1 cellular context compared by ENCODE assay signal in genomic region chr11:76772100-76772782, GRCh38.
TF ChIP-seq lines count a peak whose summit lies in the region.

No MANE protein-coding gene starts in this region.

TF ChIP-seq in GM23338, 12 proteins besides CTCF, POLR2A, EP300 and RAD21 (continued from another document):
- TF ChIP-seq, protein P1, sequence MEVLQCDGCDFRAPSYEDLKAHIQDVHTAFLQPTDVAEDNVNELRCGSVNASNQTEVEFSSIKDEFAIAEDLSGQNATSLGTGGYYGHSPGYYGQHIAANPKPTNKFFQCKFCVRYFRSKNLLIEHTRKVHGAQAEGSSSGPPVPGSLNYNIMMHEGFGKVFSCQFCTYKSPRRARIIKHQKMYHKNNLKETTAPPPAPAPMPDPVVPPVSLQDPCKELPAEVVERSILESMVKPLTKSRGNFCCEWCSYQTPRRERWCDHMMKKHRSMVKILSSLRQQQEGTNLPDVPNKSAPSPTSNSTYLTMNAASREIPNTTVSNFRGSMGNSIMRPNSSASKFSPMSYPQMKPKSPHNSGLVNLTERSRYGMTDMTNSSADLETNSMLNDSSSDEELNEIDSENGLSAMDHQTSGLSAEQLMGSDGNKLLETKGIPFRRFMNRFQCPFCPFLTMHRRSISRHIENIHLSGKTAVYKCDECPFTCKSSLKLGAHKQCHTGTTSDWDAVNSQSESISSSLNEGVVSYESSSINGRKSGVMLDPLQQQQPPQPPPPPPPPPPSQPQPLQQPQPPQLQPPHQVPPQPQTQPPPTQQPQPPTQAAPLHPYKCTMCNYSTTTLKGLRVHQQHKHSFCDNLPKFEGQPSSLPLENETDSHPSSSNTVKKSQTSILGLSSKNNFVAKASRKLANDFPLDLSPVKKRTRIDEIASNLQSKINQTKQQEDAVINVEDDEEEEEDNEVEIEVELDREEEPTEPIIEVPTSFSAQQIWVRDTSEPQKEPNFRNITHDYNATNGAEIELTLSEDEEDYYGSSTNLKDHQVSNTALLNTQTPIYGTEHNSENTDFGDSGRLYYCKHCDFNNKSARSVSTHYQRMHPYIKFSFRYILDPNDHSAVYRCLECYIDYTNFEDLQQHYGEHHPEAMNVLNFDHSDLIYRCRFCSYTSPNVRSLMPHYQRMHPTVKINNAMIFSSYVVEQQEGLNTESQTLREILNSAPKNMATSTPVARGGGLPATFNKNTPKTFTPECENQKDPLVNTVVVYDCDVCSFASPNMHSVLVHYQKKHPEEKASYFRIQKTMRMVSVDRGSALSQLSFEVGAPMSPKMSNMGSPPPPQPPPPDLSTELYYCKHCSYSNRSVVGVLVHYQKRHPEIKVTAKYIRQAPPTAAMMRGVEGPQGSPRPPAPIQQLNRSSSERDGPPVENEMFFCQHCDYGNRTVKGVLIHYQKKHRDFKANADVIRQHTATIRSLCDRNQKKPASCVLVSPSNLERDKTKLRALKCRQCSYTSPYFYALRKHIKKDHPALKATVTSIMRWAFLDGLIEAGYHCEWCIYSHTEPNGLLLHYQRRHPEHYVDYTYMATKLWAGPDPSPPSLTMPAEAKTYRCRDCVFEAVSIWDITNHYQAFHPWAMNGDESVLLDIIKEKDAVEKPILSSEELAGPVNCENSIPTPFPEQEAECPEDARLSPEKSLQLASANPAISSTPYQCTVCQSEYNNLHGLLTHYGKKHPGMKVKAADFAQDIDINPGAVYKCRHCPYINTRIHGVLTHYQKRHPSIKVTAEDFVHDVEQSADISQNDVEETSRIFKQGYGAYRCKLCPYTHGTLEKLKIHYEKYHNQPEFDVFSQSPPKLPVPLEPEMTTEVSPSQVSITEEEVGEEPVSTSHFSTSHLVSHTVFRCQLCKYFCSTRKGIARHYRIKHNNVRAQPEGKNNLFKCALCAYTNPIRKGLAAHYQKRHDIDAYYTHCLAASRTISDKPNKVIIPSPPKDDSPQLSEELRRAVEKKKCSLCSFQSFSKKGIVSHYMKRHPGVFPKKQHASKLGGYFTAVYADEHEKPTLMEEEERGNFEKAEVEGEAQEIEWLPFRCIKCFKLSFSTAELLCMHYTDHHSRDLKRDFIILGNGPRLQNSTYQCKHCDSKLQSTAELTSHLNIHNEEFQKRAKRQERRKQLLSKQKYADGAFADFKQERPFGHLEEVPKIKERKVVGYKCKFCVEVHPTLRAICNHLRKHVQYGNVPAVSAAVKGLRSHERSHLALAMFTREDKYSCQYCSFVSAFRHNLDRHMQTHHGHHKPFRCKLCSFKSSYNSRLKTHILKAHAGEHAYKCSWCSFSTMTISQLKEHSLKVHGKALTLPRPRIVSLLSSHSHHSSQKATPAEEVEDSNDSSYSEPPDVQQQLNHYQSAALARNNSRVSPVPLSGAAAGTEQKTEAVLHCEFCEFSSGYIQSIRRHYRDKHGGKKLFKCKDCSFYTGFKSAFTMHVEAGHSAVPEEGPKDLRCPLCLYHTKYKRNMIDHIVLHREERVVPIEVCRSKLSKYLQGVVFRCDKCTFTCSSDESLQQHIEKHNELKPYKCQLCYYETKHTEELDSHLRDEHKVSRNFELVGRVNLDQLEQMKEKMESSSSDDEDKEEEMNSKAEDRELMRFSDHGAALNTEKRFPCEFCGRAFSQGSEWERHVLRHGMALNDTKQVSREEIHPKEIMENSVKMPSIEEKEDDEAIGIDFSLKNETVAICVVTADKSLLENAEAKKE (CRISPR knock-in tag; IDR thresholded peaks at IDR 0.05), result no peak
- TF ChIP-seq JUNB (IDR thresholded peaks at IDR 0.05; ENCODE audit: unreplicated experiment) (no peak), CREB1 (CRISPR knock-in tag; IDR thresholded peaks at IDR 0.05; ENCODE audit: low read depth) (no peak), EZH2phosphoT487 (IDR thresholded peaks at IDR 0.05; ENCODE audit: unreplicated experiment) (no peak), NANOG (IDR thresholded peaks at IDR 0.05; ENCODE audit: borderline replicate concordance) (no peak), STAT1 (IDR thresholded peaks at IDR 0.05; ENCODE audit: unreplicated experiment) (no peak), ETS1 (IDR thresholded peaks at IDR 0.05) (no peak), POLR2AphosphoS5 (IDR thresholded peaks at IDR 0.05; ENCODE audit: low read depth) (no peak)
- TF ChIP-seq, protein P2, sequence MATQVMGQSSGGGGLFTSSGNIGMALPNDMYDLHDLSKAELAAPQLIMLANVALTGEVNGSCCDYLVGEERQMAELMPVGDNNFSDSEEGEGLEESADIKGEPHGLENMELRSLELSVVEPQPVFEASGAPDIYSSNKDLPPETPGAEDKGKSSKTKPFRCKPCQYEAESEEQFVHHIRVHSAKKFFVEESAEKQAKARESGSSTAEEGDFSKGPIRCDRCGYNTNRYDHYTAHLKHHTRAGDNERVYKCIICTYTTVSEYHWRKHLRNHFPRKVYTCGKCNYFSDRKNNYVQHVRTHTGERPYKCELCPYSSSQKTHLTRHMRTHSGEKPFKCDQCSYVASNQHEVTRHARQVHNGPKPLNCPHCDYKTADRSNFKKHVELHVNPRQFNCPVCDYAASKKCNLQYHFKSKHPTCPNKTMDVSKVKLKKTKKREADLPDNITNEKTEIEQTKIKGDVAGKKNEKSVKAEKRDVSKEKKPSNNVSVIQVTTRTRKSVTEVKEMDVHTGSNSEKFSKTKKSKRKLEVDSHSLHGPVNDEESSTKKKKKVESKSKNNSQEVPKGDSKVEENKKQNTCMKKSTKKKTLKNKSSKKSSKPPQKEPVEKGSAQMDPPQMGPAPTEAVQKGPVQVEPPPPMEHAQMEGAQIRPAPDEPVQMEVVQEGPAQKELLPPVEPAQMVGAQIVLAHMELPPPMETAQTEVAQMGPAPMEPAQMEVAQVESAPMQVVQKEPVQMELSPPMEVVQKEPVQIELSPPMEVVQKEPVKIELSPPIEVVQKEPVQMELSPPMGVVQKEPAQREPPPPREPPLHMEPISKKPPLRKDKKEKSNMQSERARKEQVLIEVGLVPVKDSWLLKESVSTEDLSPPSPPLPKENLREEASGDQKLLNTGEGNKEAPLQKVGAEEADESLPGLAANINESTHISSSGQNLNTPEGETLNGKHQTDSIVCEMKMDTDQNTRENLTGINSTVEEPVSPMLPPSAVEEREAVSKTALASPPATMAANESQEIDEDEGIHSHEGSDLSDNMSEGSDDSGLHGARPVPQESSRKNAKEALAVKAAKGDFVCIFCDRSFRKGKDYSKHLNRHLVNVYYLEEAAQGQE (IDR thresholded peaks at IDR 0.05; ENCODE audit: unreplicated experiment), result no peak
